ENCODE assay signal across 34 cellular contexts in genomic region chr19:18069383-18069782, GRCh38. TPM values are rescaled to one million over a fixed set of nuclear protein-coding genes. Genes with fewer than 3 reads are reported as not detected.
"Had no signal": no experiment of that assay in that cellular context is flagged by ENCODE, and none has a peak within 500 bp of the region (broad histone marks: within the 10 kb centered on the region; RNA-seq: fewer than 3 reads in every experiment).

No MANE protein-coding gene starts in this region.

- H3K27me3 Mint-ChIP-seq: activated CD4-positive, alpha-beta memory T cell treated with anti-CD3 and anti-CD28 coated beads, Interleukin-2, amount 10 ng/mL, durations not matched to agents 7 days and 5 days; activated CD4-positive, alpha-beta T cell treated with anti-CD3 and anti-CD28 coated beads for 36 hours; activated CD8-positive, alpha-beta memory T cell treated with anti-CD3 and anti-CD28 coated beads, Interleukin-2, amount 10 ng/mL, durations not matched to agents 7 days and 5 days; activated naive CD8-positive, alpha-beta T cell; activated naive CD8-positive, alpha-beta T cell treated with anti-CD3 and anti-CD28 coated beads, Interleukin-2, amount 10 ng/mL, durations not matched to agents 7 days and 5 days; activated naive CD8-positive, alpha-beta T cell treated with anti-CD3 and anti-CD28 coated beads, Interleukin-2, amount 50 U/mL, for 24 hours; activated T-cell treated with anti-CD3 and anti-CD28 coated beads, Interleukin-2, amount 50 U/mL, for 24 hours; activated T-helper 17 cell treated with anti-CD3 and anti-CD28 coated beads, Interleukin-2, amount 50 U/mL, for 72 hours; central memory CD8-positive, alpha-beta T cell had no signal

- H3K4me1 ChIP-seq: ascending aorta, colonic mucosa had no signal

- H3K36me3 Mint-ChIP-seq: activated naive CD8-positive, alpha-beta T cell; brain had no signal

- H3K4me3 ChIP-seq: ascending aorta, cardiac muscle cell, colonic mucosa had no signal

- H3K36me3 ChIP-seq: ascending aorta, cardiac muscle cell, colonic mucosa had no signal

- H3K27ac ChIP-seq: ascending aorta, cardiac muscle cell, colonic mucosa, VCaP had no signal

- H3K9me3 ChIP-seq: ascending aorta, colonic mucosa had no signal

- DNase-seq: activated CD4-positive, alpha-beta memory T cell treated with anti-CD3 and anti-CD28 coated beads, Interleukin-2, amount 10 ng/mL, durations not matched to agents 7 days and 5 days; activated CD4-positive, alpha-beta T cell treated with anti-CD3 and anti-CD28 coated beads for 1 hour; activated CD4-positive, alpha-beta T cell treated with anti-CD3 and anti-CD28 coated beads for 36 hours; activated CD4-positive, alpha-beta T cell treated with anti-CD3 and anti-CD28 coated beads for 48 hours; activated CD4-positive, alpha-beta T cell treated with anti-CD3 and anti-CD28 coated beads, Interleukin-2, amount 50 U/mL, for 48 hours; activated CD4-positive, CD25-positive, alpha-beta regulatory T cell; activated CD8-positive, alpha-beta memory T cell treated with anti-CD3 and anti-CD28 coated beads for 24 hours; activated CD8-positive, alpha-beta memory T cell treated with anti-CD3 and anti-CD28 coated beads, Interleukin-2, amount 10 ng/mL, durations not matched to agents 7 days and 5 days; activated CD8-positive, alpha-beta memory T cell treated with anti-CD3 and anti-CD28 coated beads, Interleukin-2, amount 50 U/mL, for 48 hours; activated CD8-positive, alpha-beta T cell treated with anti-CD3 and anti-CD28 coated beads, Interleukin-2, amount 10 ng/mL, durations not matched to agents 7 days and 5 days; activated gamma-delta T cell; activated naive CD4-positive, alpha-beta T cell treated with anti-CD3 and anti-CD28 coated beads for 36 hours; activated naive CD4-positive, alpha-beta T cell treated with anti-CD3 and anti-CD28 coated beads, Interleukin-2, amount 50 U/mL, for 16 hours; activated naive CD8-positive, alpha-beta T cell treated with anti-CD3 and anti-CD28 coated beads, Interleukin-2, amount 10 ng/mL, durations not matched to agents 7 days and 5 days; activated naive CD8-positive, alpha-beta T cell treated with anti-CD3 and anti-CD28 coated beads, Interleukin-2, amount 50 U/mL, for 24 hours; activated T-cell treated with anti-CD3 and anti-CD28 coated beads, Interleukin-2, amount 50 U/mL, for 24 hours; activated T-cell treated with anti-CD3 and anti-CD28 coated beads, Interleukin-2, amount 50 U/mL, for 48 hours; cerebellar nuclear complex; colonic mucosa; T-helper 1 cell; T-helper 2 cell; T-helper 9 cell had no signal

- H3K4me1 Mint-ChIP-seq: brain had no signal

- H3K27ac Mint-ChIP-seq: activated CD4-positive, alpha-beta memory T cell treated with anti-CD3 and anti-CD28 coated beads, Interleukin-2, amount 10 ng/mL, durations not matched to agents 7 days and 5 days; activated CD4-positive, alpha-beta T cell treated with anti-CD3 and anti-CD28 coated beads for 36 hours; activated CD8-positive, alpha-beta memory T cell treated with anti-CD3 and anti-CD28 coated beads, Interleukin-2, amount 10 ng/mL, durations not matched to agents 7 days and 5 days; activated CD8-positive, alpha-beta T cell treated with anti-CD3 and anti-CD28 coated beads, Interleukin-2, amount 10 ng/mL, durations not matched to agents 7 days and 5 days; activated naive CD4-positive, alpha-beta T cell treated with anti-CD3 and anti-CD28 coated beads for 36 hours; activated naive CD8-positive, alpha-beta T cell; activated naive CD8-positive, alpha-beta T cell treated with anti-CD3 and anti-CD28 coated beads, Interleukin-2, amount 10 ng/mL, durations not matched to agents 7 days and 5 days; activated naive CD8-positive, alpha-beta T cell treated with anti-CD3 and anti-CD28 coated beads, Interleukin-2, amount 50 U/mL, for 24 hours; activated T-cell treated with anti-CD3 and anti-CD28 coated beads, Interleukin-2, amount 50 U/mL, for 24 hours; activated T-helper 1 cell treated with anti-CD3 and anti-CD28 coated beads, Interleukin-12 subunit alpha, Interleukin-12 subunit beta, Interleukin-2, Interleukin-4 antibody, amounts not matched to agents 30 ng/mL and 10 ng/mL and 1 ng/mL, durations not matched to agents 14 hours and 24 hours and 36 hours; activated T-helper 17 cell treated with anti-CD3 and anti-CD28 coated beads, Interleukin-2, amount 50 U/mL, for 72 hours; brain; T-helper 2 cell treated with Interferon-gamma antibody and Interleukin-4, amounts not matched to agents 5 μg/mL and 100 μg/mL, for 36 hours had no signal

- H3K4me3 Mint-ChIP-seq: activated CD4-positive, alpha-beta memory T cell treated with anti-CD3 and anti-CD28 coated beads, Interleukin-2, amount 10 ng/mL, durations not matched to agents 7 days and 5 days; activated CD4-positive, alpha-beta T cell treated with anti-CD3 and anti-CD28 coated beads for 36 hours; activated CD8-positive, alpha-beta memory T cell treated with anti-CD3 and anti-CD28 coated beads, Interleukin-2, amount 10 ng/mL, durations not matched to agents 7 days and 5 days; activated CD8-positive, alpha-beta T cell treated with anti-CD3 and anti-CD28 coated beads, Interleukin-2, amount 10 ng/mL, durations not matched to agents 7 days and 5 days; activated naive CD4-positive, alpha-beta T cell treated with anti-CD3 and anti-CD28 coated beads for 36 hours; activated naive CD8-positive, alpha-beta T cell; activated naive CD8-positive, alpha-beta T cell treated with anti-CD3 and anti-CD28 coated beads, Interleukin-2, amount 10 ng/mL, durations not matched to agents 7 days and 5 days; activated naive CD8-positive, alpha-beta T cell treated with anti-CD3 and anti-CD28 coated beads, Interleukin-2, amount 50 U/mL, for 24 hours; activated T-cell treated with anti-CD3 and anti-CD28 coated beads, Interleukin-2, amount 50 U/mL, for 24 hours; activated T-helper 1 cell treated with anti-CD3 and anti-CD28 coated beads, Interleukin-12 subunit alpha, Interleukin-12 subunit beta, Interleukin-2, Interleukin-4 antibody, amounts not matched to agents 30 ng/mL and 10 ng/mL and 1 ng/mL, durations not matched to agents 14 hours and 24 hours and 36 hours; activated T-helper 17 cell treated with anti-CD3 and anti-CD28 coated beads, Interleukin-2, amount 50 U/mL, for 72 hours; brain; central memory CD8-positive, alpha-beta T cell; T-helper 1 cell treated with Interleukin-12 subunit alpha and Interleukin-12 subunit beta and Interleukin-4 antibody, amounts not matched to agents 30 μg/mL and 1 μg/mL, for 36 hours; T-helper 2 cell treated with Interferon-gamma antibody and Interleukin-4, amounts not matched to agents 5 μg/mL and 100 μg/mL, for 36 hours had no signal

- ATAC-seq: activated CD4-positive, alpha-beta T cell treated with anti-CD3 and anti-CD28 coated beads for 36 hours; activated CD4-positive, CD25-positive, alpha-beta regulatory T cell treated with anti-CD3 and anti-CD28 coated beads, Interleukin-2, amount 50 U/mL, for 24 hours; activated CD8-positive, alpha-beta memory T cell treated with anti-CD3 and anti-CD28 coated beads, Interleukin-2, amount 10 ng/mL, durations not matched to agents 7 days and 5 days; activated CD8-positive, alpha-beta T cell treated with anti-CD3 and anti-CD28 coated beads, Interleukin-2, amount 10 ng/mL, durations not matched to agents 7 days and 5 days; activated naive CD8-positive, alpha-beta T cell treated with anti-CD3 and anti-CD28 coated beads, Interleukin-2, amount 50 U/mL, for 24 hours; activated T-helper 17 cell treated with anti-CD3 and anti-CD28 coated beads, Interleukin-2, amount 50 U/mL, for 72 hours had no signal

- H3K27me3 ChIP-seq: ascending aorta, cardiac muscle cell, colonic mucosa had no signal

- H3K9me3 Mint-ChIP-seq: activated CD4-positive, alpha-beta memory T cell treated with anti-CD3 and anti-CD28 coated beads, Interleukin-2, amount 10 ng/mL, durations not matched to agents 7 days and 5 days; activated naive CD4-positive, alpha-beta T cell treated with anti-CD3 and anti-CD28 coated beads for 36 hours; activated naive CD8-positive, alpha-beta T cell treated with anti-CD3 and anti-CD28 coated beads, Interleukin-2, amount 10 ng/mL, durations not matched to agents 7 days and 5 days; activated naive CD8-positive, alpha-beta T cell treated with anti-CD3 and anti-CD28 coated beads, Interleukin-2, amount 50 U/mL, for 24 hours; activated T-cell treated with anti-CD3 and anti-CD28 coated beads, Interleukin-2, amount 50 U/mL, for 24 hours; activated T-helper 1 cell treated with anti-CD3 and anti-CD28 coated beads, Interleukin-12 subunit alpha, Interleukin-12 subunit beta, Interleukin-2, Interleukin-4 antibody, amounts not matched to agents 30 ng/mL and 10 ng/mL and 1 ng/mL, durations not matched to agents 14 hours and 24 hours and 36 hours; activated T-helper 17 cell treated with anti-CD3 and anti-CD28 coated beads, Interleukin-2, amount 50 U/mL, for 72 hours; brain; central memory CD8-positive, alpha-beta T cell; T-helper 1 cell treated with Interleukin-12 subunit alpha and Interleukin-12 subunit beta and Interleukin-4 antibody, amounts not matched to agents 30 μg/mL and 1 μg/mL, for 36 hours; T-helper 2 cell treated with Interferon-gamma antibody and Interleukin-4, amounts not matched to agents 5 μg/mL and 100 μg/mL, for 36 hours had no signal

RNA-seq across cellular contexts. Expression of gene IL12RB1, which starts 17.4 kb away (rescaled TPM):
- total RNA-seq: cardiac muscle cell, chondrocyte had no signal
- polyA plus RNA-seq: cardiac muscle cell had no signal
